ENCODE assay signal across 8 cellular contexts in the genomic region with DNA sequence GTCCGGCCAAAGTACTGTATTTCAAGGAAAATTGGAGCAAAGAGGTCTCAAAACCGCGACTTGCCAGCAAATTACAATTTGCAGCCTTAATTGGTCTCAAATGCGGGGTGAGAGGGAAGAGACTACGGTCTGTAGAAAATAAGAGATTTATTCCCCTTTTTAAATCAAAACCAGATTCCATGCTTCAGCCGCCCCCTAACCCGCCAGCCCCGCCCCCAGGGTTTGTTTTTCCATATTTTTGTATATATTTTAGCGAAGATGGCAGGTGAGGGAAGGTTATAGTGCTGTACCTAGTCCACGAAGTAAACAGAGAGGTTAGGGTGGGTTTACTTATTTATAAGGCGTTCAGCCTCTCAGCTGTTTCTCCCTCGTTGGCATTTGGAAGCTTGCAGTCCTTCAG. TPM values are rescaled to one million over a fixed set of nuclear protein-coding genes. Genes with fewer than 3 reads are reported as not detected.
DNase-seq lines count a peak whose midpoint lies in the region; ATAC-seq and TF ChIP-seq lines count a peak whose summit lies in the region.

No MANE protein-coding gene starts in this region.

- H3K4me1 ChIP-seq in adrenal gland (replicated peaks in 1 of 2), result peaks cover 14 to 21% of the 10 kb centered on the region in 2 donors
- H3K4me1 ChIP-seq in left lung, result peaks cover 9 to 24% of the 10 kb centered on the region in 2 donors
- peaks cover 0 to 23% (median 18%) of the 10 kb centered on the region in 4 donors for H3K4me1 ChIP-seq in tibial nerve

- TF ChIP-seq EP300 in tibial nerve (IDR thresholded peaks at IDR 0.05), result no peak

- peaks cover 22% of the 10 kb centered on the region for H3K36me3 Mint-ChIP-seq in activated T-cell treated with anti-CD3 and anti-CD28 coated beads, Interleukin-2, amount 50 U/mL, for 24 hours (ENCODE audit: low read depth)

- H3K27me3 ChIP-seq in adrenal gland, result no peaks in the 10 kb centered on the region
- no peaks in the 10 kb centered on the region for H3K27me3 ChIP-seq in left lung
- H3K27me3 ChIP-seq in tibial nerve, result no peaks in the 10 kb centered on the region

- TF ChIP-seq POLR2A in adrenal gland (IDR thresholded peaks at IDR 0.05) (no peak), tibial nerve (IDR thresholded peaks at IDR 0.05) (no peak)

- peak overlapping the region; percentile 90 to 99 (median 97) for H3K27ac ChIP-seq in adrenal gland
- H3K27ac ChIP-seq in left lung, result peak overlapping the region; percentile 94 to 99
- H3K27ac ChIP-seq in tibial nerve, result peak overlapping the region; percentile 85 to 99 (median 96)

- H3K4me3 Mint-ChIP-seq in activated T-cell treated with anti-CD3 and anti-CD28 coated beads, Interleukin-2, amount 50 U/mL, for 24 hours, result peak overlapping the region; percentile 95

- 1 to 4% (median 4%) methylated on average over 12 of the region's 12 CpGs for WGBS in adrenal gland, 4 donors
- WGBS in tibial nerve, 2 donors, result 8 to 10% methylated on average over 12 of the region's 12 CpGs

- no peak for DNase-seq in activated T-cell treated with anti-CD3 and anti-CD28 coated beads, Interleukin-2, amount 50 U/mL, for 24 hours
- no peak for DNase-seq in activated T-cell treated with anti-CD3 and anti-CD28 coated beads, Interleukin-2, amount 50 U/mL, for 48 hours
- DNase-seq in adrenal gland, result peak in 1 of 7 donors; percentile 12
- DNase-seq in left lung, result no peak
- DNase-seq in tibial nerve (ENCODE audit: low spot score in 2 of 2), result no peak
- DNase-seq in mesenteric fat pad (ENCODE audit: low spot score), result no peak

- no peaks in the 10 kb centered on the region for H3K36me3 ChIP-seq in adrenal gland (replicated peaks in 1 of 2)
- no peaks in the 10 kb centered on the region for H3K36me3 ChIP-seq in left lung
- no peaks in the 10 kb centered on the region for H3K36me3 ChIP-seq in tibial nerve

- no peaks in the 10 kb centered on the region for H3K9me3 ChIP-seq in adrenal gland (replicated peaks in 1 of 3)
- H3K9me3 ChIP-seq in left lung, result no peaks in the 10 kb centered on the region
- no peaks in the 10 kb centered on the region for H3K9me3 ChIP-seq in tibial nerve

- intact Hi-C loops in adrenal gland (cut with DNase I), result no loop called here
- intact Hi-C loops in left lung (cut with DNase I), result no loop called here

- no peaks in the 10 kb centered on the region for H3K9me3 Mint-ChIP-seq in activated T-cell treated with anti-CD3 and anti-CD28 coated beads, Interleukin-2, amount 50 U/mL, for 24 hours

- no peaks in the 10 kb centered on the region for H3K27me3 Mint-ChIP-seq in activated T-cell treated with anti-CD3 and anti-CD28 coated beads, Interleukin-2, amount 50 U/mL, for 24 hours

- H3K27ac Mint-ChIP-seq in activated T-cell treated with anti-CD3 and anti-CD28 coated beads, Interleukin-2, amount 50 U/mL, for 24 hours, result peak overlapping the region; percentile 94

- H3K4me3 ChIP-seq in adrenal gland, result peak overlapping the region; percentile 46 to 79 (median 76)
- H3K4me3 ChIP-seq in left lung, result peak overlapping the region; percentile 88 to 92
- H3K4me3 ChIP-seq in tibial nerve, result peak overlapping the region; percentile 72 to 88 (median 82)

- ATAC-seq in left lung, result no peak
- ATAC-seq in GM18861 (IDR thresholded peaks at IDR 0.05; ENCODE audit: unreplicated experiment), result no peak
- no peak for ATAC-seq in GM21447 (IDR thresholded peaks at IDR 0.05; ENCODE audit: unreplicated experiment)

- peaks cover 44% of the 10 kb centered on the region for H3K4me1 Mint-ChIP-seq in activated T-cell treated with anti-CD3 and anti-CD28 coated beads, Interleukin-2, amount 50 U/mL, for 24 hours (ENCODE audit: low read depth)

- TF ChIP-seq CTCF in adrenal gland (IDR thresholded peaks at IDR 0.05) (no peak), left lung (IDR thresholded peaks at IDR 0.05) (no peak), tibial nerve (IDR thresholded peaks at IDR 0.05) (no peak)

RNA-seq across cellular contexts. Expression of a gene that starts 1.0 kb away (rescaled TPM):
- total RNA-seq in adrenal gland (100 to 1,000 TPM; 115 to 192 (median 151) TPM), left lung (100 to 1,000 TPM; 110 to 122 TPM), tibial nerve (100 to 1,000 TPM in 3 of 4 donors, 10 to 100 TPM in 1; 75.9 to 140 (median 119) TPM), mesenteric fat pad (136 TPM)
- polyA plus RNA-seq in adrenal gland, result 100 to 1,000 TPM in 1 of 3 donors, 10 to 100 TPM in 2; 38.3 to 149 (median 55.5) TPM
